Comparison of ENCODE assay signal across 3 cellular contexts in the genomic region with DNA sequence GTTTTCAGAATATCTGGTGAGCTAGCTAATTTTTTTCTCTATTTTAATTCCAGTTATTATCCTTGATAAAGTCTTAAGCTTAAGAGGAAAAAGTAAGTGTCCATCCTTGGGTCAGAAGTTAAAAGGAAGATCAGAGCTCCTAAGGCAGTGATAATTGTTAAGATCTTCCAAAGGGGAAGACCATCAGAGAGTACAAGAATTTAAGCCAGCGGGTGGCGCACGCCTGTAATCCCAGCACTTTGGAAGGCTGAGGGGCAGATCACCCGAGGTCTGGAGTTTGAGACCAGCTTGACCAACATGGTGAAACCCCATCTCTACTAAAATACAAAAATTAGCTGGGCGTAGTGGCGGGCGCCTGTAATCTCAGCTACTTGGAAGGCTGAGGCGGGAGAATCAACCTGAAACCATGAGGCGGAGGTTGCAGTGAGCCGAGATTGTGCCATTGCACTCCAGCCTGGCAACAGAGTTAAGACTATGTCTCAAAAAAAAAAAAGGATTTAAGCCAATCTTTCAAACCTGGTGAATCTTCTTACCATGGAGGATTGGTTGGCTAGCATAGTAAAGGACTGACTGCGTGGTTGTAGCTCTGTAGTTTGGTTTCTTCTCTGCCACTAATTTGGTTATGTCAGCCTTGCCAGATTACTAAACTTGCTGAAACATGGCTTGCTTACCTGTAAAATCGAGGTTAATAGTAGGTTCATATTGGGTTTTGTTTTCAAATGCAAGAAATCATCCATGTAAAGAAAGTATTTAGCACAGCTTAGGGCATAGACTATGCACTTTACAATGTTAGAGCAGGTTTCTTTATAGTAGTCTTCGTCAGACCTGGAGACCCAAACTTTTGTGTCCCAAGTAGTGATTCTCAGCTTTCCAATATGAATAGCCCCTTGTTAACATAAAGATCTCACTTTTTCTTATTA.
TF ChIP-seq lines count a peak whose summit lies in the region.

No MANE protein-coding gene starts in this region.

TF ChIP-seq in HepG2, 621 proteins besides CTCF, POLR2A, EP300 and RAD21:
- TF ChIP-seq, protein P1, sequence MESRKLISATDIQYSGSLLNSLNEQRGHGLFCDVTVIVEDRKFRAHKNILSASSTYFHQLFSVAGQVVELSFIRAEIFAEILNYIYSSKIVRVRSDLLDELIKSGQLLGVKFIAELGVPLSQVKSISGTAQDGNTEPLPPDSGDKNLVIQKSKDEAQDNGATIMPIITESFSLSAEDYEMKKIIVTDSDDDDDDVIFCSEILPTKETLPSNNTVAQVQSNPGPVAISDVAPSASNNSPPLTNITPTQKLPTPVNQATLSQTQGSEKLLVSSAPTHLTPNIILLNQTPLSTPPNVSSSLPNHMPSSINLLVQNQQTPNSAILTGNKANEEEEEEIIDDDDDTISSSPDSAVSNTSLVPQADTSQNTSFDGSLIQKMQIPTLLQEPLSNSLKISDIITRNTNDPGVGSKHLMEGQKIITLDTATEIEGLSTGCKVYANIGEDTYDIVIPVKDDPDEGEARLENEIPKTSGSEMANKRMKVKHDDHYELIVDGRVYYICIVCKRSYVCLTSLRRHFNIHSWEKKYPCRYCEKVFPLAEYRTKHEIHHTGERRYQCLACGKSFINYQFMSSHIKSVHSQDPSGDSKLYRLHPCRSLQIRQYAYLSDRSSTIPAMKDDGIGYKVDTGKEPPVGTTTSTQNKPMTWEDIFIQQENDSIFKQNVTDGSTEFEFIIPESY (CRISPR knock-in tag; IDR thresholded peaks at IDR 0.05) = 0 out of 2 replicates have a peak, but pooled peaks have one; percentile 15
- peak; percentile 63; the same call in 1 of the 2 replicates for TF ChIP-seq SSRP1 (CRISPR knock-in tag; IDR thresholded peaks at IDR 0.05)
- no peak for TF ChIP-seq ZNF563 (CRISPR knock-in tag; IDR thresholded peaks at IDR 0.05)
- TF ChIP-seq POLR2G (IDR thresholded peaks at IDR 0.05; ENCODE audit: low read depth, low read length) = peak; percentile 38; the same call in 1 of the 2 replicates
- peak; percentile 81 for TF ChIP-seq RBM22 (optimal IDR thresholded peaks at IDR 0.05; ENCODE audit: low read length)
- TF ChIP-seq EEA1 (CRISPR knock-in tag; IDR thresholded peaks at IDR 0.05; ENCODE audit: borderline replicate concordance) = no peak
- peak; percentile 24; the same call in 1 of the 2 replicates for TF ChIP-seq RBFOX2 (IDR thresholded peaks at IDR 0.05; ENCODE audit: low read depth, low read length)
- peak; percentile 52 for TF ChIP-seq AGO2 (optimal IDR thresholded peaks at IDR 0.05; ENCODE audit: low read depth, low read length)
- TF ChIP-seq, protein P2, sequence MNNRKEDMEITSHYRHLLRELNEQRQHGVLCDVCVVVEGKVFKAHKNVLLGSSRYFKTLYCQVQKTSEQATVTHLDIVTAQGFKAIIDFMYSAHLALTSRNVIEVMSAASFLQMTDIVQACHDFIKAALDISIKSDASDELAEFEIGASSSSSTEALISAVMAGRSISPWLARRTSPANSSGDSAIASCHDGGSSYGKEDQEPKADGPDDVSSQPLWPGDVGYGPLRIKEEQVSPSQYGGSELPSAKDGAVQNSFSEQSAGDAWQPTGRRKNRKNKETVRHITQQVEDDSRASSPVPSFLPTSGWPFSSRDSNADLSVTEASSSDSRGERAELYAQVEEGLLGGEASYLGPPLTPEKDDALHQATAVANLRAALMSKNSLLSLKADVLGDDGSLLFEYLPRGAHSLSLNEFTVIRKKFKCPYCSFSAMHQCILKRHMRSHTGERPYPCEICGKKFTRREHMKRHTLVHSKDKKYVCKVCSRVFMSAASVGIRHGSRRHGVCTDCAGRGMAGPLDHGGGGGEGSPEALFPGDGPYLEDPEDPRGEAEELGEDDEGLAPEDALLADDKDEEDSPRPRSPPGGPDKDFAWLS (CRISPR knock-in tag; IDR thresholded peaks at IDR 0.05; ENCODE audit: borderline replicate concordance) = no peak
- TF ChIP-seq PAF1 (CRISPR knock-in tag; IDR thresholded peaks at IDR 0.05) = 0 out of 2 replicates have a peak, but pooled peaks have one; percentile 6
- TF ChIP-seq ZC3H4 (CRISPR knock-in tag; IDR thresholded peaks at IDR 0.05; ENCODE audit: borderline replicate concordance) = no peak
- TF ChIP-seq TARDBP (CRISPR knock-in tag; IDR thresholded peaks at IDR 0.05) = 0 out of 2 replicates have a peak, but pooled peaks have one; percentile 26
- TF ChIP-seq POLR2AphosphoS5 (IDR thresholded peaks at IDR 0.05; ENCODE audit: low read depth, low read length) = peak; percentile 21; the same call in 1 of the 2 replicates
- no peak for TF ChIP-seq ZNF333 (CRISPR knock-in tag; IDR thresholded peaks at IDR 0.05; ENCODE audit: borderline replicate concordance)

TF ChIP-seq in H1, 55 proteins besides CTCF, POLR2A, EP300 and RAD21:
- TF ChIP-seq POLR2AphosphoS5 (IDR thresholded peaks at IDR 0.05; ENCODE audit: low read depth, low read length) = peak; percentile 64
- no peak for TF ChIP-seq BCL11A (IDR thresholded peaks at IDR 0.05; ENCODE audit: low read depth in 2 of 2, low read length in 2 of 2)
- TF ChIP-seq SP4 (IDR thresholded peaks at IDR 0.05; ENCODE audit: low read length) = no peak

TF ChIP-seq in HEK293T, 16 proteins besides CTCF, POLR2A, EP300 and RAD21:
- TF ChIP-seq ARNT (IDR thresholded peaks at IDR 0.05) (no peak), LEF1 (IDR thresholded peaks at IDR 0.05; ENCODE audit: borderline replicate concordance) (no peak), FOXM1 (IDR thresholded peaks at IDR 0.05; ENCODE audit: borderline replicate concordance) (no peak), NFRKB (IDR thresholded peaks at IDR 0.05) (no peak), TARDBP (IDR thresholded peaks at IDR 0.05) (no peak), FOXK2 (IDR thresholded peaks at IDR 0.05) (no peak), ZNF384 (IDR thresholded peaks at IDR 0.05) (no peak), SUZ12 (IDR thresholded peaks at IDR 0.05) (no peak), FOXA1 (IDR thresholded peaks at IDR 0.05) (no peak), L3MBTL2 (conservative IDR thresholded peaks at IDR 0.05) (no peak), ELF4 (IDR thresholded peaks at IDR 0.05) (no peak), SP1 (IDR thresholded peaks at IDR 0.05) (no peak), HDGF (IDR thresholded peaks at IDR 0.05; ENCODE audit: borderline replicate concordance) (no peak), CTBP1 (IDR thresholded peaks at IDR 0.05; ENCODE audit: borderline replicate concordance) (no peak), BHLHE40 (IDR thresholded peaks at IDR 0.05; ENCODE audit: borderline replicate concordance) (no peak)
- TF ChIP-seq, protein P3, sequence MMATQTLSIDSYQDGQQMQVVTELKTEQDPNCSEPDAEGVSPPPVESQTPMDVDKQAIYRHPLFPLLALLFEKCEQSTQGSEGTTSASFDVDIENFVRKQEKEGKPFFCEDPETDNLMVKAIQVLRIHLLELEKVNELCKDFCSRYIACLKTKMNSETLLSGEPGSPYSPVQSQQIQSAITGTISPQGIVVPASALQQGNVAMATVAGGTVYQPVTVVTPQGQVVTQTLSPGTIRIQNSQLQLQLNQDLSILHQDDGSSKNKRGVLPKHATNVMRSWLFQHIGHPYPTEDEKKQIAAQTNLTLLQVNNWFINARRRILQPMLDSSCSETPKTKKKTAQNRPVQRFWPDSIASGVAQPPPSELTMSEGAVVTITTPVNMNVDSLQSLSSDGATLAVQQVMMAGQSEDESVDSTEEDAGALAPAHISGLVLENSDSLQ (IDR thresholded peaks at IDR 0.05) = no peak
TF ChIP-seq in HEK293T: peak in this region for 0.
